In genomic region chr4:98778206-98778605, GRCh38 we compare ENCODE assay signal across 15 cellular contexts.
A peak's percentile ranks its signal among the peaks of the same experiment; 100 is the strongest.
DNase-seq lines count a peak whose midpoint lies in the region; ATAC-seq, FAIRE-seq and TF ChIP-seq lines count a peak whose summit lies in the region.
"Had no signal": no experiment of that assay in that cellular context is flagged by ENCODE, and none has a peak within 500 bp of the region (broad histone marks: within the 10 kb centered on the region; RNA-seq: fewer than 3 reads in every experiment).

No MANE protein-coding gene starts in this region.

- FAIRE-seq in endothelial cell of umbilical vein (lab: Jason Lieb, UNC) = peak; percentile 93
- FAIRE-seq: GM12891 had no signal

- no peaks in the 10 kb centered on the region for H4K20me1 ChIP-seq in endothelial cell of umbilical vein (replicated peaks; ENCODE audit: control insufficient read depth, extremely low read depth, insufficient read depth, low read length)

- CTCF ChIA-PET in endothelial cell of umbilical vein (lab: Charles Lee) = interaction anchor here (0.9 kb wide), 1 partner anchor 11 kb away, joined by 4 read pairs; no protein-coding TSS in a partner anchor
- CTCF ChIA-PET in CD4-positive, alpha-beta T cell (lab: Charles Lee) = no interaction called here
- CTCF ChIA-PET in activated CD8-positive, alpha-beta T cell treated with anti-CD3 and anti-CD28 coated beads for 36 hours (lab: Charles Lee) = no interaction called here

- H3K9me3 Mint-ChIP-seq in CD4-positive, alpha-beta T cell = peaks cover 2% of the 10 kb centered on the region
- H3K9me3 Mint-ChIP-seq in activated CD8-positive, alpha-beta T cell treated with anti-CD3 and anti-CD28 coated beads for 36 hours = no peaks in the 10 kb centered on the region
- H3K9me3 Mint-ChIP-seq: natural killer cell treated with Interleukin-12 subunit alpha and Interleukin-12 subunit beta and Interleukin-15 and Interleukin-18, amount 100 ng/mL, for 72 hours; stimulated activated naive CD8-positive, alpha-beta T cell treated with anti-CD3 and anti-CD28 coated beads, Interleukin-15, Interleukin-2, amounts not matched to agents 100 ng/mL and 50 ng/mL, for 24 hours had no signal

- H3K9me1 ChIP-seq in endothelial cell of umbilical vein (replicated peaks; ENCODE audit: control insufficient read depth, extremely low read depth, insufficient read depth, low read length) = no peaks in the 10 kb centered on the region

- no peak overlapping the region for H2AFZ ChIP-seq in endothelial cell of umbilical vein (ENCODE audit: low read depth, low read length)

- H3K4me2 ChIP-seq in endothelial cell of umbilical vein (ENCODE audit: insufficient read depth, low read length) = no peak overlapping the region

- no peaks in the 10 kb centered on the region for H3K36me3 Mint-ChIP-seq in CD4-positive, alpha-beta T cell (ENCODE audit: low read depth)
- no peaks in the 10 kb centered on the region for H3K36me3 Mint-ChIP-seq in activated CD8-positive, alpha-beta T cell treated with anti-CD3 and anti-CD28 coated beads for 36 hours (ENCODE audit: low read depth)
- H3K36me3 Mint-ChIP-seq: natural killer cell treated with Interleukin-12 subunit alpha and Interleukin-12 subunit beta and Interleukin-15 and Interleukin-18, amount 100 ng/mL, for 72 hours had no signal

- peak; percentile 77 for DNase-seq in DMS53 treated with DMSO at 0.1 percent for 48 hours (lab: John Stamatoyannopoulos, UW; ENCODE audit: unreplicated experiment)
- DNase-seq in NCI-H226 = peak; percentile 72
- peak; percentile 39 for DNase-seq in endothelial cell of umbilical vein (ENCODE audit: low read depth, low spot score)
- DNase-seq in mucosa of descending colon = peak in 1 of 3 donors; percentile 59
- no peak for DNase-seq in CD4-positive, alpha-beta T cell
- no peak for DNase-seq in cerebellar cortex (ENCODE audit: low spot score)
- no peak for DNase-seq in activated CD8-positive, alpha-beta T cell treated with anti-CD3 and anti-CD28 coated beads for 36 hours
- DNase-seq in activated gamma-delta T cell (lab: John Stamatoyannopoulos, UW) = no peak
- DNase-seq: activated CD4-positive, alpha-beta T cell treated with anti-CD3 and anti-CD28 coated beads for 1 hour; activated effector memory CD4-positive, alpha-beta T cell treated with anti-CD3 and anti-CD28 coated beads, Interleukin-2, amount 50 U/mL, for 16 hours; NCI-H345 had no signal

- H3K4me3 ChIP-seq in endothelial cell of umbilical vein (replicated peaks in 1 of 3; ENCODE audit: insufficient read depth in 1 of 3, low read depth in 1 of 3, low read length in 3 of 3) (no peak overlapping the region), mucosa of descending colon (no peak overlapping the region)
- H3K4me3 ChIP-seq: SJSA1 had no signal

- H3K27ac Mint-ChIP-seq in CD4-positive, alpha-beta T cell = no peak overlapping the region
- H3K27ac Mint-ChIP-seq in activated CD8-positive, alpha-beta T cell treated with anti-CD3 and anti-CD28 coated beads for 36 hours = no peak overlapping the region
- H3K27ac Mint-ChIP-seq: natural killer cell treated with Interleukin-12 subunit alpha and Interleukin-12 subunit beta and Interleukin-15 and Interleukin-18, amount 100 ng/mL, for 72 hours; stimulated activated naive CD8-positive, alpha-beta T cell treated with anti-CD3 and anti-CD28 coated beads, Interleukin-15, Interleukin-2, amounts not matched to agents 100 ng/mL and 50 ng/mL, for 24 hours had no signal

- H3K9me3 ChIP-seq in endothelial cell of umbilical vein (replicated peaks; ENCODE audit: control insufficient read depth, insufficient read depth, low read length) = no peaks in the 10 kb centered on the region
- no peaks in the 10 kb centered on the region for H3K9me3 ChIP-seq in mucosa of descending colon
- no peaks in the 10 kb centered on the region for H3K9me3 ChIP-seq in CD4-positive, alpha-beta T cell (ENCODE audit: control insufficient read depth, low read length)
- H3K9me3 ChIP-seq: SJSA1 had no signal

- peaks cover 0 to 3% of the 10 kb centered on the region in 2 experiments for H3K27me3 ChIP-seq in endothelial cell of umbilical vein (ENCODE audit: control insufficient read depth in 2 of 2, insufficient read depth in 2 of 2, low read length in 2 of 2)
- no peaks in the 10 kb centered on the region for H3K27me3 ChIP-seq in CD4-positive, alpha-beta T cell (ENCODE audit: control insufficient read depth, insufficient read depth, low read length)
- H3K27me3 ChIP-seq: SJSA1 had no signal

- H3K79me2 ChIP-seq in endothelial cell of umbilical vein (ENCODE audit: control insufficient read depth, insufficient read depth, low read length) = no peaks in the 10 kb centered on the region

- H3K4me3 Mint-ChIP-seq in CD4-positive, alpha-beta T cell = no peak overlapping the region
- H3K4me3 Mint-ChIP-seq in activated CD8-positive, alpha-beta T cell treated with anti-CD3 and anti-CD28 coated beads for 36 hours = no peak overlapping the region
- H3K4me3 Mint-ChIP-seq: natural killer cell treated with Interleukin-12 subunit alpha and Interleukin-12 subunit beta and Interleukin-15 and Interleukin-18, amount 100 ng/mL, for 72 hours; stimulated activated naive CD8-positive, alpha-beta T cell treated with anti-CD3 and anti-CD28 coated beads, Interleukin-15, Interleukin-2, amounts not matched to agents 100 ng/mL and 50 ng/mL, for 24 hours had no signal

- intact Hi-C loops in endothelial cell of umbilical vein (cut with micrococcal nuclease) = no loop called here
- intact Hi-C loops in mucosa of descending colon (cut with DNase I, micrococcal nuclease) = no loop called here
- intact Hi-C loops in CD4-positive, alpha-beta T cell (cut with DNase I, micrococcal nuclease) = no loop called here
- intact Hi-C loops in activated CD8-positive, alpha-beta T cell treated with anti-CD3 and anti-CD28 coated beads for 36 hours (cut with micrococcal nuclease) = no loop called here

- H3K36me3 ChIP-seq in endothelial cell of umbilical vein (ENCODE audit: control insufficient read depth in 2 of 2, extremely low read depth in 1 of 2, insufficient read depth in 2 of 2, low read length in 2 of 2) (no peaks in the 10 kb centered on the region), mucosa of descending colon (ENCODE audit: low read depth) (no peaks in the 10 kb centered on the region)
- H3K36me3 ChIP-seq: SJSA1 had no signal

- dilution Hi-C loops in endothelial cell of umbilical vein (cut with MboI; ENCODE audit: extremely low pct_ligation_motif_present, low sequenced_read_pairs) = no loop called here

- H3K9ac ChIP-seq in endothelial cell of umbilical vein (replicated peaks; ENCODE audit: extremely low read depth, insufficient read depth, low read length) = no peak overlapping the region

- no peaks in the 10 kb centered on the region for H3K27me3 Mint-ChIP-seq in CD4-positive, alpha-beta T cell
- peaks cover 1% of the 10 kb centered on the region for H3K27me3 Mint-ChIP-seq in activated CD8-positive, alpha-beta T cell treated with anti-CD3 and anti-CD28 coated beads for 36 hours
- H3K27me3 Mint-ChIP-seq: stimulated activated naive CD8-positive, alpha-beta T cell treated with anti-CD3 and anti-CD28 coated beads, Interleukin-15, Interleukin-2, amounts not matched to agents 100 ng/mL and 50 ng/mL, for 24 hours had no signal

- no peaks in the 10 kb centered on the region for H3K4me1 ChIP-seq in endothelial cell of umbilical vein (ENCODE audit: control insufficient read depth, extremely low read depth, insufficient read depth, low read length)
- peaks cover 10% of the 10 kb centered on the region for H3K4me1 ChIP-seq in mucosa of descending colon (ENCODE audit: low read depth)

- POLR2A ChIA-PET in endothelial cell of umbilical vein (lab: Charles Lee) = no interaction called here
- POLR2A ChIA-PET in CD4-positive, alpha-beta T cell (lab: Charles Lee) = no interaction called here
- POLR2A ChIA-PET in activated CD8-positive, alpha-beta T cell treated with anti-CD3 and anti-CD28 coated beads for 36 hours (lab: Charles Lee) = no interaction called here

- BruUV-seq in endothelial cell of umbilical vein (replicated peaks; lab: Mats Ljungman, UMichigan) = no TSS peak

- TF ChIP-seq POLR2A in endothelial cell of umbilical vein (IDR thresholded peaks at IDR 0.05; ENCODE audit: low read depth, low read length) = no peak

- no peak for TF ChIP-seq CTCF in endothelial cell of umbilical vein (IDR thresholded peaks at IDR 0.05; ENCODE audit: extremely low read depth in 1 of 2, insufficient read depth in 1 of 2, low read depth in 1 of 2, low read length in 2 of 2)
- TF ChIP-seq CTCF in mucosa of descending colon (IDR thresholded peaks at IDR 0.05) = no peak
- no peak for TF ChIP-seq CTCF in CD4-positive, alpha-beta T cell (IDR thresholded peaks at IDR 0.05)
- no peak for TF ChIP-seq CTCF in activated CD8-positive, alpha-beta T cell treated with anti-CD3 and anti-CD28 coated beads for 36 hours (IDR thresholded peaks at IDR 0.05)

- peak; percentile 97 for ATAC-seq in mucosa of descending colon
- no peak for ATAC-seq in CD4-positive, alpha-beta T cell (ENCODE audit: poor library complexity)
- no peak for ATAC-seq in activated CD8-positive, alpha-beta T cell treated with anti-CD3 and anti-CD28 coated beads for 36 hours
- ATAC-seq: natural killer cell treated with Interleukin-12 subunit alpha and Interleukin-12 subunit beta and Interleukin-15 and Interleukin-18, amount 100 ng/mL, for 72 hours had no signal

- H3K27ac ChIP-seq in endothelial cell of umbilical vein (ENCODE audit: insufficient read depth, low read depth, low read length) = no peak overlapping the region
- H3K27ac ChIP-seq in CD4-positive, alpha-beta T cell (ENCODE audit: low read depth, low read length) = no peak overlapping the region
- H3K27ac ChIP-seq: SJSA1 had no signal

- H3K4me1 Mint-ChIP-seq in CD4-positive, alpha-beta T cell (ENCODE audit: low read depth) = no peaks in the 10 kb centered on the region
- H3K4me1 Mint-ChIP-seq in activated CD8-positive, alpha-beta T cell treated with anti-CD3 and anti-CD28 coated beads for 36 hours (ENCODE audit: low read depth) = no peaks in the 10 kb centered on the region

TF ChIP-seq in endothelial cell of umbilical vein, 7 proteins besides CTCF, POLR2A, EP300 and RAD21:
- TF ChIP-seq POLR2AphosphoS5 (IDR thresholded peaks at IDR 0.05; ENCODE audit: insufficient read depth, low read depth, low read length) (no peak), FOS (IDR thresholded peaks at IDR 0.05; ENCODE audit: borderline replicate concordance, insufficient read depth, low read length) (peak; percentile 34)

Comparison
In these comparisons a context has a peak if more than half of its experiments do, and no peak if none do; other contexts are left out.
1. DNase-seq: peak in DMS53 treated with DMSO at 0.1 percent for 48 hours (single experiment), NCI-H226 (single experiment) and endothelial cell of umbilical vein (single experiment); none in CD4-positive, alpha-beta T cell (0 of 10), cerebellar cortex (single experiment), activated CD8-positive, alpha-beta T cell treated with anti-CD3 and anti-CD28 coated beads for 36 hours (single experiment) and activated gamma-delta T cell (single experiment).